14 cellular contexts compared by ENCODE assay signal in the genomic region with DNA sequence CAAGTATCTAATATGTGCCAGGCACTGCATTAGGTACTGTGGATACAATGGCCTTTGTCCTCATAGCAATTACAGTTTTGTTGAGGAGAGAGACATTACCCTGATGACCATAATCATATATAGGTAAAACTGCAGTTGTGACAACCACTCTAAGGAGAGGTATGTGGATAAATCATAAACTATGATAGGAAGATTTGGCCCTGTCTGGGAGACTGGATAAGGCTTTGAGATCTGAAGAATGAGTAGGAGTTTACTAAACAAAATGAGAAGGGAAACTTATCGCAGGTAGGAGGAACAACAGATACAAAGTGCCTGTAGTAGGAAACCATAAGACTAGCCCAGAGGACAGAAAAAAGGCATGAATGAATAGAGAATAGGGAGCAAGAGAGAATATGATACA.
"Had no signal": no experiment of that assay in that cellular context is flagged by ENCODE, and none has a peak within 500 bp of the region (broad histone marks: within the 10 kb centered on the region; RNA-seq: fewer than 3 reads in every experiment).

No MANE protein-coding gene starts in this region.

- H3K27me3 Mint-ChIP-seq: stimulated activated naive CD8-positive, alpha-beta T cell treated with anti-CD3 and anti-CD28 coated beads, Interleukin-15, amount 100 ng/mL, for 72 hours had no signal

- H3K27ac Mint-ChIP-seq: nephron progenitor cell had no signal

- H3K4me3 ChIP-seq: ascending aorta, cardiac muscle cell, heart left ventricle, SJSA1, spleen, testis had no signal

- H3K27me3 ChIP-seq: ascending aorta, cardiac muscle cell, heart left ventricle, SJSA1, spleen, testis had no signal

- DNase-seq: heart left ventricle, islet precursor cell, mammary epithelial cell, nephron progenitor cell, spleen, testis had no signal

- H3K4me3 Mint-ChIP-seq: nephron progenitor cell had no signal

- H3K9me3 Mint-ChIP-seq: activated naive CD4-positive, alpha-beta T cell treated with anti-CD3 and anti-CD28 coated beads, Interleukin-2, amount 50 U/mL, for 72 hours; nephron progenitor cell; stimulated activated naive CD8-positive, alpha-beta T cell treated with anti-CD3 and anti-CD28 coated beads, Interleukin-15, amount 100 ng/mL, for 72 hours had no signal

- H3K9me3 ChIP-seq: ascending aorta, heart left ventricle, SJSA1, spleen, testis had no signal

- H3K27ac ChIP-seq: ascending aorta, cardiac muscle cell, heart left ventricle, SJSA1, spleen, testis, VCaP had no signal

- ATAC-seq: heart left ventricle, left lobe of liver, sciatic nerve had no signal
